Comparison of ENCODE assay signal across 8 cellular contexts in genomic region chr19:38319421-38320258, GRCh38. TPM values are rescaled to one million over a fixed set of nuclear protein-coding genes. Genes with fewer than 3 reads are reported as not detected.
DNase-seq lines count a peak whose midpoint lies in the region; ATAC-seq and TF ChIP-seq lines count a peak whose summit lies in the region.

Gene KCNK6, plus strand, starts transcription at chr19:38319845. Its CDS starts 106 bp downstream, at chr19:38319951.

- peak; percentile 3 to 33 for ATAC-seq in activated T-cell treated with anti-CD3 and anti-CD28 coated beads, Interleukin-2, amount 50 U/mL, for 72 hours (replicated peaks in 1 of 2)
- ATAC-seq in GM19023 (IDR thresholded peaks at IDR 0.05; ENCODE audit: unreplicated experiment): no peak
- ATAC-seq in GM18519 (IDR thresholded peaks at IDR 0.05; ENCODE audit: low FRiP score, unreplicated experiment): no peak

- no peaks in the 10 kb centered on the region for H3K9me3 Mint-ChIP-seq in activated T-cell treated with anti-CD3 and anti-CD28 coated beads, Interleukin-2, amount 50 U/mL, for 72 hours
- no peaks in the 10 kb centered on the region for H3K9me3 Mint-ChIP-seq in neural crest cell

- H3K36me3 Mint-ChIP-seq in activated T-cell treated with anti-CD3 and anti-CD28 coated beads, Interleukin-2, amount 50 U/mL, for 72 hours (ENCODE audit: insufficient read depth in 2 of 2): no peaks in the 10 kb centered on the region
- no peaks in the 10 kb centered on the region for H3K36me3 Mint-ChIP-seq in neural crest cell (ENCODE audit: low read depth)

- peaks cover 55% of the 10 kb centered on the region for H3K4me1 Mint-ChIP-seq in activated T-cell treated with anti-CD3 and anti-CD28 coated beads, Interleukin-2, amount 50 U/mL, for 72 hours (ENCODE audit: low read depth)
- peaks cover 14% of the 10 kb centered on the region for H3K4me1 Mint-ChIP-seq in neural crest cell

- 8% methylated on average over 76 of the region's 76 CpGs for WGBS in thymus

- peak within 1 kb of the TSS; percentile 90 to 93 for H3K4me3 Mint-ChIP-seq in activated T-cell treated with anti-CD3 and anti-CD28 coated beads, Interleukin-2, amount 50 U/mL, for 72 hours
- H3K4me3 Mint-ChIP-seq in neural crest cell: peak within 1 kb of the TSS; percentile 70

- peaks cover 11% of the 10 kb centered on the region for H3K4me1 ChIP-seq in thymus (ENCODE audit: control insufficient read depth, insufficient read depth, low read length)

- H3K9me3 ChIP-seq in thymus (ENCODE audit: control insufficient read depth): peaks cover 1% of the 10 kb centered on the region

- DNase-seq in COLO668 (lab: John Stamatoyannopoulos, UW; ENCODE audit: unreplicated experiment) (peak; percentile 33), NCI-H2171 treated with DMSO at 0.1 percent for 48 hours (lab: John Stamatoyannopoulos, UW) (peak; percentile 56), fibroblast of villous mesenchyme (ENCODE audit: low read depth) (peak; percentile 42), neural crest cell (ENCODE audit: low read depth, low spot score) (peak; percentile 16)
- DNase-seq in activated T-cell treated with anti-CD3 and anti-CD28 coated beads, Interleukin-2, amount 50 U/mL, for 72 hours: peak; percentile 61 to 70

- H3K27ac ChIP-seq in thymus (ENCODE audit: low read depth): peak within 1 kb of the TSS; percentile 42

- peaks cover 3% of the 10 kb centered on the region for H3K27me3 ChIP-seq in thymus (ENCODE audit: control insufficient read depth, insufficient read depth)

- no peak for TF ChIP-seq CTCF in fibroblast of villous mesenchyme (IDR thresholded peaks at IDR 0.05; ENCODE audit: insufficient read depth, low read depth, low read length)
- TF ChIP-seq CTCF in neural crest cell (conservative IDR thresholded peaks at IDR 0.05): no peak

- peak within 1 kb of the TSS; percentile 73 for H3K4me3 ChIP-seq in fibroblast of villous mesenchyme (ENCODE audit: low read depth, low read length)
- H3K4me3 ChIP-seq in thymus (ENCODE audit: low read length): peak within 1 kb of the TSS; percentile 75

- no peaks in the 10 kb centered on the region for H3K36me3 ChIP-seq in thymus (ENCODE audit: control insufficient read depth, insufficient read depth)

- H3K27me3 Mint-ChIP-seq in activated T-cell treated with anti-CD3 and anti-CD28 coated beads, Interleukin-2, amount 50 U/mL, for 72 hours (ENCODE audit: low read depth): no peaks in the 10 kb centered on the region
- peaks cover 65% of the 10 kb centered on the region for H3K27me3 Mint-ChIP-seq in neural crest cell (ENCODE audit: low read depth)

- H3K27ac Mint-ChIP-seq in activated T-cell treated with anti-CD3 and anti-CD28 coated beads, Interleukin-2, amount 50 U/mL, for 72 hours: peak within 1 kb of the TSS; percentile 23
- no peak within 1 kb of the TSS for H3K27ac Mint-ChIP-seq in neural crest cell (ENCODE audit: unreplicated experiment)

RNA-seq across cellular contexts. Expression of gene KCNK6, which starts in this region (rescaled TPM):
- 10 to 100 TPM; 10.2 to 10.3 TPM for total RNA-seq in activated T-cell treated with anti-CD3 and anti-CD28 coated beads, Interleukin-2, amount 50 U/mL, for 72 hours
- total RNA-seq in fibroblast of villous mesenchyme: 8.6 and 9.3 TPM in 2 replicates
- not detected in 2 replicates for total RNA-seq in neural crest cell
- polyA plus RNA-seq in thymus: 5.2 TPM

Comparison
In these comparisons a context has a peak if more than half of its experiments do, and no peak if none do; other contexts are left out.
1. Peak in DNase-seq in neural crest cell; RNA of the gene not detected or under 1 TPM.
2. ATAC-seq: peak in activated T-cell treated with anti-CD3 and anti-CD28 coated beads, Interleukin-2, amount 50 U/mL, for 72 hours (2 of 2); none in GM19023 (single experiment) and GM18519 (single experiment).
3. Peak in every context shown above with its lines, with median percentiles within 50 percentile points of each other: DNase-seq.